In genomic region chr2:40371525-40372277, GRCh38 we compare ENCODE assay signal across 10 cellular contexts.
DNase-seq lines count a peak whose midpoint lies in the region; ATAC-seq lines count a peak whose summit lies in the region.
"Had no signal": no experiment of that assay in that cellular context is flagged by ENCODE, and none has a peak within 500 bp of the region (broad histone marks: within the 10 kb centered on the region; RNA-seq: fewer than 3 reads in every experiment).

No MANE protein-coding gene starts in this region.

- WGBS in esophagus, 2 donors: 40 to 47% methylated on average over 4 of the region's 4 CpGs

- no peak overlapping the region for H3K4me3 ChIP-seq in esophagus (ENCODE audit: low read depth in 1 of 2, low read length in 2 of 2)
- H3K4me3 ChIP-seq: dorsolateral prefrontal cortex had no signal

- DNase-seq in COLO668 (lab: John Stamatoyannopoulos, UW; ENCODE audit: unreplicated experiment) (peak; percentile 7), NCI-H510A (lab: John Stamatoyannopoulos, UW) (peak; percentile 25), myocyte (ENCODE audit: low read depth) (peak; percentile 85), Kasumi-1 (lab: John Stamatoyannopoulos, UW) (no peak)
- no peak for DNase-seq in activated CD8-positive, alpha-beta memory T cell treated with anti-CD3 and anti-CD28 coated beads for 24 hours
- DNase-seq: stimulated activated CD4-positive, alpha-beta T cell treated with anti-CD3 and anti-CD28 coated beads, Interleukin-4, amount 100 ng/mL, for 24 hours had no signal

- H3K36me3 ChIP-seq in esophagus (ENCODE audit: control insufficient read depth in 2 of 2, insufficient read depth in 2 of 2, low read length in 1 of 2): no peaks in the 10 kb centered on the region

- ATAC-seq in HG03097 (IDR thresholded peaks at IDR 0.05; ENCODE audit: low FRiP score, unreplicated experiment) (no peak), GM21526 (IDR thresholded peaks at IDR 0.05; ENCODE audit: low FRiP score, unreplicated experiment) (no peak)

- no peaks in the 10 kb centered on the region for H3K4me1 ChIP-seq in esophagus (ENCODE audit: control insufficient read depth in 2 of 2, insufficient read depth in 2 of 2, low read length in 1 of 2)

- H3K27ac ChIP-seq in esophagus (ENCODE audit: low read depth in 2 of 2, low read length in 1 of 2): peak overlapping the region; percentile 10 to 30

- no peaks in the 10 kb centered on the region for H3K9me3 ChIP-seq in esophagus (ENCODE audit: control insufficient read depth in 2 of 2, insufficient read depth in 1 of 2, low read depth in 1 of 2, low read length in 1 of 2)

- no peaks in the 10 kb centered on the region for H3K27me3 ChIP-seq in esophagus (ENCODE audit: control insufficient read depth in 1 of 2, insufficient read depth in 2 of 2, low read length in 2 of 2)

Comparison
In these comparisons a context has a peak if more than half of its experiments do, and no peak if none do; other contexts are left out.
1. DNase-seq: peak in COLO668 (single experiment), NCI-H510A (single experiment) and myocyte (single experiment); none in Kasumi-1 (0 of 2) and activated CD8-positive, alpha-beta memory T cell treated with anti-CD3 and anti-CD28 coated beads for 24 hours (single experiment).